Comparison of ENCODE assay signal across 8 cellular contexts in genomic region chr6:18990313-18990978, GRCh38.
DNase-seq lines count a peak whose midpoint lies in the region; ATAC-seq and TF ChIP-seq lines count a peak whose summit lies in the region.

No MANE protein-coding gene starts in this region.

- H3K9me3 ChIP-seq in body of pancreas, result no peaks in the 10 kb centered on the region

- intact Hi-C loops in body of pancreas (cut with DNase I), result loop anchor here (10.0 kb wide), 1 partner anchor 864 kb away; no protein-coding TSS in a partner anchor

- peak; percentile 41 to 65 (median 51) for TF ChIP-seq CTCF in body of pancreas (IDR thresholded peaks at IDR 0.05)

- 32 to 44% methylated on average over 17 to 20 of the region's 20 CpGs for WGBS in body of pancreas, 2 donors

- no peak overlapping the region for H3K4me3 ChIP-seq in body of pancreas

- H3K27ac ChIP-seq in body of pancreas, result no peak overlapping the region

- no peak for TF ChIP-seq POLR2A in GM18505 (IDR thresholded peaks at IDR 0.05; ENCODE audit: borderline replicate concordance, extremely low read depth, insufficient read depth, insufficient read length)
- no peak for TF ChIP-seq POLR2A in body of pancreas (IDR thresholded peaks at IDR 0.05)

- H3K27me3 ChIP-seq in body of pancreas, result no peaks in the 10 kb centered on the region

- no peaks in the 10 kb centered on the region for H3K36me3 ChIP-seq in body of pancreas (replicated peaks in 1 of 2; ENCODE audit: insufficient read depth in 1 of 2, low read depth in 2 of 2)

- ATAC-seq in GM18505 (IDR thresholded peaks at IDR 0.05; ENCODE audit: unreplicated experiment), result peak; percentile 94
- peak; percentile 76 for ATAC-seq in HG03066 (IDR thresholded peaks at IDR 0.05; ENCODE audit: low read depth, unreplicated experiment)
- ATAC-seq in body of pancreas, result peak; percentile 67

- DNase-seq in AG20443 (ENCODE audit: low spot score) (peak; percentile 59), NCI-H526 (lab: John Stamatoyannopoulos, UW) (peak; percentile 21 to 85), body of pancreas (peak; percentile 64 to 82 (median 75)), islet precursor cell (peak; percentile 89), DMS114 treated with DMSO at 0.1 percent for 48 hours (lab: John Stamatoyannopoulos, UW; ENCODE audit: unreplicated experiment) (no peak)
- DNase-seq in stimulated activated CD4-positive, alpha-beta T cell treated with anti-CD3 and anti-CD28 coated beads, Interleukin-1b, Interleukin-23, amount 100 ng/mL, for 24 hours (ENCODE audit: low read depth in 4 of 4, low spot score in 1 of 4), result peak in 3 of 4 experiments; percentile 0 to 13 (median 2)

- H3K4me1 ChIP-seq in body of pancreas, result no peaks in the 10 kb centered on the region
